Comparison of ENCODE assay signal across 8 cellular contexts in the genomic region with DNA sequence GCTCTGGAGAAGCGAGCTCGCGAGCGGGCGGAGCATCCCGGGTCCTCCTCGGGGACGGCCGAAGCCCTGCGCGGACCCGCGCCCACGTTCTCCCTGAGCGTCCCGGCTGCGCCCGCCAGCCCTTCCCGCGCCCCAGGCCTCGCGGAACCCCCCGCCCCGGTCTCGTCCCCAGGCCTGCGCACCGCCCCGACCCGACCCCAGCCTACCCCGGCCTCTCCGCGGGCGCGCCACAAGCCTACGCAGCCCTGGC. TPM values are rescaled to one million over a fixed set of nuclear protein-coding genes. Genes with fewer than 3 reads are reported as not detected.
DNase-seq lines count a peak whose midpoint lies in the region; ATAC-seq and TF ChIP-seq lines count a peak whose summit lies in the region.

No MANE protein-coding gene starts in this region.

- POLR2A ChIA-PET in CD8-positive, alpha-beta memory T cell (lab: Charles Lee) = interaction anchor here (0.9 to 1.7 kb wide), 4 partner anchors 22 to 60 kb away, joined by 3 to 6 read pairs (median 4); no protein-coding TSS in a partner anchor

- 0% methylated on average over 35 of the region's 35 CpGs for WGBS in ectodermal cell, 2 experiments

- DNase-seq in CD8-positive, alpha-beta memory T cell = no peak
- DNase-seq in LNCaP clone FGC (ENCODE audit: low read depth) = no peak
- DNase-seq in neural crest cell (ENCODE audit: low read depth, low spot score) = no peak
- no peak for DNase-seq in effector CD4-positive, alpha-beta T cell
- DNase-seq in amygdala (lab: John Stamatoyannopoulos, UW) = no peak
- DNase-seq in activated CD8-positive, alpha-beta memory T cell treated with anti-CD3 and anti-CD28 coated beads, Interleukin-2, amount 50 U/mL, for 4 hours = no peak

- ATAC-seq in HG02678 (IDR thresholded peaks at IDR 0.05; ENCODE audit: unreplicated experiment) = no peak

- no peak for TF ChIP-seq CTCF in LNCaP clone FGC (IDR thresholded peaks at IDR 0.05; ENCODE audit: control insufficient read depth, extremely low read depth, insufficient read depth)
- no peak for TF ChIP-seq CTCF in neural crest cell (conservative IDR thresholded peaks at IDR 0.05)

- H3K4me1 ChIP-seq in CD8-positive, alpha-beta memory T cell (ENCODE audit: insufficient read depth, low read length) = peaks cover 31% of the 10 kb centered on the region
- H3K4me1 ChIP-seq in ectodermal cell (ENCODE audit: control insufficient read depth, insufficient read depth, low read length) = peaks cover 10% of the 10 kb centered on the region

- no peaks in the 10 kb centered on the region for H3K9me3 ChIP-seq in CD8-positive, alpha-beta memory T cell (ENCODE audit: low read length)
- H3K9me3 ChIP-seq in ectodermal cell (ENCODE audit: control insufficient read depth, low read length) = no peaks in the 10 kb centered on the region

- peak overlapping the region; percentile 91 for H3K4me3 ChIP-seq in CD8-positive, alpha-beta memory T cell (ENCODE audit: low read length)
- H3K4me3 ChIP-seq in LNCaP clone FGC (ENCODE audit: low read depth, low read length) (peak overlapping the region; percentile 84), ectodermal cell (ENCODE audit: insufficient read depth, low read depth, low read length) (peak overlapping the region; percentile 60)

- H3K9me3 Mint-ChIP-seq in CD8-positive, alpha-beta memory T cell = no peaks in the 10 kb centered on the region
- H3K9me3 Mint-ChIP-seq in neural crest cell = no peaks in the 10 kb centered on the region

- no peaks in the 10 kb centered on the region for H3K27me3 ChIP-seq in CD8-positive, alpha-beta memory T cell (ENCODE audit: insufficient read depth, low read length, poor library complexity, severe bottlenecking)
- no peaks in the 10 kb centered on the region for H3K27me3 ChIP-seq in ectodermal cell (ENCODE audit: control insufficient read depth, insufficient read depth, low read length, poor library complexity, severe bottlenecking)

- H3K4me3 Mint-ChIP-seq in CD8-positive, alpha-beta memory T cell = peak overlapping the region; percentile 86 to 99 (median 97)
- H3K4me3 Mint-ChIP-seq in neural crest cell = peak overlapping the region; percentile 90

- peak overlapping the region; percentile 95 to 99 (median 97) for H3K27ac Mint-ChIP-seq in CD8-positive, alpha-beta memory T cell
- H3K27ac Mint-ChIP-seq in neural crest cell (ENCODE audit: unreplicated experiment) = peak overlapping the region; percentile 91

- H3K27ac ChIP-seq in CD8-positive, alpha-beta memory T cell (ENCODE audit: low read depth, low read length) = peak overlapping the region; percentile 96
- H3K27ac ChIP-seq in ectodermal cell (ENCODE audit: insufficient read depth, low read depth, low read length, poor library complexity, severe bottlenecking) = peak overlapping the region; percentile 83

- CTCF ChIA-PET in CD8-positive, alpha-beta memory T cell (lab: Charles Lee) = no interaction called here

- peaks cover 13 to 47% (median 19%) of the 10 kb centered on the region in 3 donors for H3K36me3 Mint-ChIP-seq in CD8-positive, alpha-beta memory T cell
- peaks cover 9% of the 10 kb centered on the region for H3K36me3 Mint-ChIP-seq in neural crest cell (ENCODE audit: low read depth)

- peaks cover 45 to 66% (median 53%) of the 10 kb centered on the region in 3 donors for H3K4me1 Mint-ChIP-seq in CD8-positive, alpha-beta memory T cell
- peaks cover 31% of the 10 kb centered on the region for H3K4me1 Mint-ChIP-seq in neural crest cell

- peaks cover 0 to 2% of the 10 kb centered on the region in 2 donors for H3K27me3 Mint-ChIP-seq in CD8-positive, alpha-beta memory T cell
- no peaks in the 10 kb centered on the region for H3K27me3 Mint-ChIP-seq in neural crest cell (ENCODE audit: low read depth)

- peaks cover 22% of the 10 kb centered on the region for H3K36me3 ChIP-seq in CD8-positive, alpha-beta memory T cell (ENCODE audit: insufficient read depth, low read length)
- peaks cover 17% of the 10 kb centered on the region for H3K36me3 ChIP-seq in ectodermal cell (ENCODE audit: control insufficient read depth, insufficient read depth, low read length)

RNA-seq across cellular contexts. Expression of a gene that starts 0.2 kb away (rescaled TPM):
- 100 to 1,000 TPM; 118 to 122 TPM for total RNA-seq in CD8-positive, alpha-beta memory T cell
- 43.2 TPM for polyA plus RNA-seq in CD8-positive, alpha-beta memory T cell
- 40.6 TPM for polyA plus RNA-seq in ectodermal cell (2013, experiment 1 of 4)
- polyA plus RNA-seq in ectodermal cell (2013, experiment 2 of 4) = 47.3 TPM
- 30.7 TPM for polyA plus RNA-seq in ectodermal cell (2013, experiment 3 of 4)
- polyA plus RNA-seq in ectodermal cell (2013, experiment 4 of 4) = 37.5 TPM
- 59.0 and 63.2 TPM in 2 replicates for total RNA-seq in neural crest cell

RNA-seq across cellular contexts. Expression of a gene that starts 58.4 kb away (rescaled TPM):
- 100 to 1,000 TPM; 115 to 129 TPM for total RNA-seq in CD8-positive, alpha-beta memory T cell
- polyA plus RNA-seq in CD8-positive, alpha-beta memory T cell = 279 TPM
- 20.1 TPM for polyA plus RNA-seq in ectodermal cell (2013, experiment 1 of 4)
- polyA plus RNA-seq in ectodermal cell (2013, experiment 2 of 4) = 20.4 TPM
- polyA plus RNA-seq in ectodermal cell (2013, experiment 3 of 4) = 16.4 TPM
- 17.1 TPM for polyA plus RNA-seq in ectodermal cell (2013, experiment 4 of 4)
- 26.8 and 27.7 TPM in 2 replicates for total RNA-seq in neural crest cell
